28 cellular contexts compared by ENCODE assay signal in the genomic region with DNA sequence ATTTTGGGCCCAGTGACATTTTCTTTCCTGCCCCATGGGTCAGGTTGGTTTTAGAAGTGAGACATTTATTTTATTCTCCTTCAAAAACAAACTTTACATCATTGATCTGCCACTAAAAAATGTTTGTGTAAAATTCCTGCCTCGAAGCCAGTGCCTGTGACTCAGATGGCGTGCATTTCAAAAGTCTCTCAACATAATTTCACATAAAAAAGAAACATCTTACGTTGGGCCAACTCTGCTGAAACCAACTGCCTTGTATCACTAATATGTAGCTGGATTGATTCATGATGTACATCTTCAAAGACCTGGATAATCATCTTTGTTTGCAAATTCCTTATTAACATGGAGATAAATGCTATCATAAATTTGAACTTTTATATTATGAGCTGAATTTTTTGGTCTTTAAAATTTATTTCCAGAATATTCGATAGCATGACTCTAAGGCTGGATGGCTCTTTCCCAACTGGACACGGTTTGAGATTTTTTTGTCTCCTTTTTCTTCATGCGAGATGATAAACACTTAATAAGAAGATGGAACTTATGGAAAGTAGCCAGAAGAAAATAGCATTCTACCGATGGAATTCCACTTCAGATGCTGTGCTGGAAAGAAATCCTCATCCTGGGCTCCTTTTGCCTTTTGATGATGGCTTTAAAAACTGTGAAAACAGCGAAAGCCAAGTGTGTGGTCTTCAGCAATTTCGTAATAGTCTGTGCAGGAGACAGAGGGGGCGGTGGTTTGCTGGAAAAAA.
DNase-seq lines count a peak whose midpoint lies in the region; TF ChIP-seq lines count a peak whose summit lies in the region.
"Had no signal": no experiment of that assay in that cellular context is flagged by ENCODE, and none has a peak within 500 bp of the region (broad histone marks: within the 10 kb centered on the region; RNA-seq: fewer than 3 reads in every experiment).

No MANE protein-coding gene starts in this region.

- H3K4me3 ChIP-seq in SJSA1, result no peak overlapping the region
- H3K4me3 ChIP-seq: esophagus squamous epithelium, gastrocnemius medialis, neural progenitor cell, right lobe of liver, thyroid gland had no signal

- H3K9me3 ChIP-seq in SJSA1 (replicated peaks), result no peaks in the 10 kb centered on the region; the same call in 1 of the 2 replicates
- H3K9me3 ChIP-seq: esophagus squamous epithelium, gastrocnemius medialis, right lobe of liver, thyroid gland had no signal

- peak overlapping the region; percentile 85 for H3K27ac Mint-ChIP-seq in mesothelial cell of epicardium
- H3K27ac Mint-ChIP-seq in type B pancreatic cell, result peak overlapping the region; percentile 13
- H3K27ac Mint-ChIP-seq: activated CD4-positive, alpha-beta T cell treated with anti-CD3 and anti-CD28 coated beads for 36 hours; activated CD8-positive, alpha-beta T cell treated with anti-CD3 and anti-CD28 coated beads, Interleukin-2, amount 10 ng/mL, durations not matched to agents 7 days and 5 days; activated T-helper 17 cell treated with anti-CD3 and anti-CD28 coated beads, Interleukin-2, amount 50 U/mL, for 72 hours; neural progenitor cell had no signal

- no peaks in the 10 kb centered on the region for H3K36me3 ChIP-seq in SJSA1
- H3K36me3 ChIP-seq: brain microvascular endothelial cell, esophagus squamous epithelium, gastrocnemius medialis, neural progenitor cell, right lobe of liver, thyroid gland had no signal

- peak overlapping the region; percentile 97 for H3K27ac ChIP-seq in SJSA1
- H3K27ac ChIP-seq: brain microvascular endothelial cell, gastrocnemius medialis, HL-60, neural progenitor cell, right lobe of liver, thyroid gland had no signal

- peak; percentile 37 for DNase-seq in Daoy (ENCODE audit: low read depth)
- peak; percentile 51 to 76 for DNase-seq in SJSA1 (ENCODE audit: low read depth in 1 of 2, low spot score in 2 of 2)
- no peak for DNase-seq in mesothelial cell of epicardium (ENCODE audit: low spot score in 2 of 2, unreplicated experiment in 2 of 2)
- DNase-seq in type B pancreatic cell (ENCODE audit: extremely low spot score, unreplicated experiment), result no peak
- DNase-seq in DMS153 treated with DMSO at 0.1 percent for 48 hours (lab: John Stamatoyannopoulos, UW; ENCODE audit: unreplicated experiment), result no peak
- no peak for DNase-seq in SW 1271 (lab: John Stamatoyannopoulos, UW)
- DNase-seq in DMS 273 (lab: John Stamatoyannopoulos, UW; ENCODE audit: unreplicated experiment), result no peak
- no peak for DNase-seq in activated effector memory CD4-positive, alpha-beta T cell treated with anti-CD3 and anti-CD28 coated beads, Interleukin-2, amount 50 U/mL, for 16 hours
- DNase-seq: ACHN; activated CD4-positive, alpha-beta T cell treated with anti-CD3 and anti-CD28 coated beads for 36 hours; activated CD8-positive, alpha-beta T cell treated with anti-CD3 and anti-CD28 coated beads, Interleukin-2, amount 10 ng/mL, durations not matched to agents 7 days and 5 days; activated naive CD4-positive, alpha-beta T cell treated with anti-CD3 and anti-CD28 coated beads, Interleukin-2, amount 50 U/mL, for 16 hours; brain microvascular endothelial cell; Calu3; cerebellar nuclear complex; esophagus squamous epithelium; gastrocnemius medialis; NCI-H1417; NCI-H2029 treated with DMSO at 0.1 percent for 48 hours; NCI-H526 treated with DMSO at 0.1 percent for 48 hours; posterior cingulate gyrus; right lobe of liver; stimulated activated CD4-positive, alpha-beta T cell treated with anti-CD3 and anti-CD28 coated beads, Interleukin-4, amount 100 ng/mL, for 24 hours; T-helper 9 cell; thyroid gland had no signal

- H3K4me3 Mint-ChIP-seq in mesothelial cell of epicardium (no peak overlapping the region), type B pancreatic cell (no peak overlapping the region)
- H3K4me3 Mint-ChIP-seq: activated CD4-positive, alpha-beta T cell treated with anti-CD3 and anti-CD28 coated beads for 36 hours; activated CD8-positive, alpha-beta T cell treated with anti-CD3 and anti-CD28 coated beads, Interleukin-2, amount 10 ng/mL, durations not matched to agents 7 days and 5 days; activated T-helper 17 cell treated with anti-CD3 and anti-CD28 coated beads, Interleukin-2, amount 50 U/mL, for 72 hours; neural progenitor cell had no signal

- TF ChIP-seq CTCF in mesothelial cell of epicardium (IDR thresholded peaks at IDR 0.05; ENCODE audit: unreplicated experiment), result no peak
- TF ChIP-seq CTCF in type B pancreatic cell (conservative IDR thresholded peaks at IDR 0.05), result no peak

- peaks cover 11% of the 10 kb centered on the region for H3K9me3 Mint-ChIP-seq in mesothelial cell of epicardium
- peaks cover 27% of the 10 kb centered on the region for H3K9me3 Mint-ChIP-seq in type B pancreatic cell

- H3K27me3 ChIP-seq in SJSA1 (replicated peaks), result no peaks in the 10 kb centered on the region
- H3K27me3 ChIP-seq: brain microvascular endothelial cell, esophagus squamous epithelium, gastrocnemius medialis, neural progenitor cell, right lobe of liver, thyroid gland had no signal

- H3K27me3 Mint-ChIP-seq in mesothelial cell of epicardium (ENCODE audit: low read depth) (no peaks in the 10 kb centered on the region), type B pancreatic cell (no peaks in the 10 kb centered on the region)
- H3K27me3 Mint-ChIP-seq: activated CD4-positive, alpha-beta T cell treated with anti-CD3 and anti-CD28 coated beads for 36 hours; activated T-helper 17 cell treated with anti-CD3 and anti-CD28 coated beads, Interleukin-2, amount 50 U/mL, for 72 hours had no signal

- H3K4me1 ChIP-seq in SJSA1 (replicated peaks), result peaks cover 40% of the 10 kb centered on the region
- H3K4me1 ChIP-seq: gastrocnemius medialis, neural progenitor cell, right lobe of liver, thyroid gland had no signal

- H3K4me1 Mint-ChIP-seq in mesothelial cell of epicardium (peaks cover 24% of the 10 kb centered on the region), type B pancreatic cell (ENCODE audit: unreplicated experiment) (peaks cover 19% of the 10 kb centered on the region)
- H3K4me1 Mint-ChIP-seq: activated T-helper 17 cell treated with anti-CD3 and anti-CD28 coated beads, Interleukin-2, amount 50 U/mL, for 72 hours had no signal

- H3K36me3 Mint-ChIP-seq in mesothelial cell of epicardium (peaks cover 3% of the 10 kb centered on the region), type B pancreatic cell (no peaks in the 10 kb centered on the region)
- H3K36me3 Mint-ChIP-seq: neural progenitor cell had no signal

Comparison
In these comparisons a context has a peak if more than half of its experiments do, and no peak if none do; other contexts are left out.
1. DNase-seq: peak in Daoy (single experiment) and SJSA1 (2 of 2); none in mesothelial cell of epicardium (0 of 2), type B pancreatic cell (single experiment), DMS153 treated with DMSO at 0.1 percent for 48 hours (single experiment), SW 1271 (0 of 2), DMS 273 (single experiment) and activated effector memory CD4-positive, alpha-beta T cell treated with anti-CD3 and anti-CD28 coated beads, Interleukin-2, amount 50 U/mL, for 16 hours (single experiment).